33 cellular contexts compared by ENCODE assay signal in the genomic region with DNA sequence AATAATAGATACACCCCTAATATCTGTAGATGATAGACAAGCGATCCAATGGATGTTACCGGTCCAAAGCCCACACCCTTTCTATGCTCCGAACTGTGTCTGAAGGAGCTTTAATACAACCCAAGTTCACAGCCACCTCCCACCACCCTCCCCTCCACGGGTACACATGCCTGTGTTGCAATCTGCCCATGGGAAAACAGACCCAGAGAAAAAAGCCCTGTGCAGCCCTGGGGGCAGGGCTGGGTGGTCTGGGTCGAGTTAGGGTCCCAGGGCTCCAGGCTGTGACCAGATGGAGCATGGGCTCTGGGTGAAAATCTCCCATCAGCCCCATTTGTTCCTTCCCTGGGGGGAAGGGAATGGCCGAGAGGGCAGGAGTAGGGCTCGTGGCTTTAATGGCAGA.
DNase-seq lines count a peak whose midpoint lies in the region; ATAC-seq, FAIRE-seq and TF ChIP-seq lines count a peak whose summit lies in the region.
"Had no signal": no experiment of that assay in that cellular context is flagged by ENCODE, and none has a peak within 500 bp of the region (broad histone marks: within the 10 kb centered on the region; RNA-seq: fewer than 3 reads in every experiment).

No MANE protein-coding gene starts in this region.

- no peak for TF ChIP-seq CTCF in HepG2 (CRISPR knock-in tag; IDR thresholded peaks at IDR 0.05)
- TF ChIP-seq CTCF in right lobe of liver (IDR thresholded peaks at IDR 0.05): no peak
- no peak for TF ChIP-seq CTCF in H1 (IDR thresholded peaks at IDR 0.05; ENCODE audit: control extremely low read depth in 1 of 3, insufficient read depth in 1 of 3, low read depth in 1 of 3, low read length in 3 of 3)

- no peak for TF ChIP-seq RAD21 in HepG2 (CRISPR knock-in tag; IDR thresholded peaks at IDR 0.05)
- TF ChIP-seq RAD21 in H1 (IDR thresholded peaks at IDR 0.05 in 1 of 2, conservative IDR thresholded peaks at IDR 0.05 in 1 of 2; ENCODE audit: low read depth in 2 of 2, low read length in 2 of 2): no peak

- no peak overlapping the region for H2AFZ ChIP-seq in HepG2 (ENCODE audit: low read length)
- H2AFZ ChIP-seq in H1 (ENCODE audit: low read length): no peak overlapping the region
- no peak overlapping the region for H2AFZ ChIP-seq in trophoblast cell (ENCODE audit: insufficient read depth, low read length, poor library complexity)

- H4K8ac ChIP-seq in H1 (ENCODE audit: extremely low read depth, insufficient read depth, low read length): no peak overlapping the region
- H4K8ac ChIP-seq in trophoblast cell (ENCODE audit: low read depth, low read length): no peak overlapping the region

- in situ Hi-C loops in HepG2 (cut with HindIII; ENCODE audit: extremely low pct_ligation_motif_present, low pct_unique_long_range_greater_than_20kb): no loop called here

- H4K20me1 ChIP-seq in HepG2 (ENCODE audit: insufficient read depth, low read length) (no peaks in the 10 kb centered on the region), H1 (replicated peaks in 1 of 2; ENCODE audit: control insufficient read depth in 1 of 2, insufficient read depth in 2 of 2, low read length in 2 of 2) (no peaks in the 10 kb centered on the region)
- H4K20me1 ChIP-seq: BLaER1; BLaER1 treated with 17β-estradiol and CSF1 and Interleukin-3, amounts not matched to agents 10 nM and 100 nM had no signal

- H3K23ac ChIP-seq in H1 (ENCODE audit: insufficient read length) (no peak overlapping the region), trophoblast cell (ENCODE audit: low read length) (no peak overlapping the region)

- H2BK120ac ChIP-seq in H1 (replicated peaks; ENCODE audit: low read depth, low read length) (no peak overlapping the region), trophoblast cell (ENCODE audit: insufficient read depth, low read length, poor library complexity) (no peak overlapping the region)

- POLR2A ChIA-PET in HepG2 (lab: Yijun Ruan, JAX): interaction anchor here (0.8 to 1.2 kb wide), 3 partner anchors 30 to 109 kb away, joined by 3 read pairs; no protein-coding TSS in a partner anchor
- POLR2A ChIA-PET in H1 (lab: Charles Lee; ENCODE audit: partially characterized antibody): no interaction called here

- H3K27ac ChIP-seq in HepG2 (ENCODE audit: extremely low read length, insufficient read depth, low read length) (no peak overlapping the region), right lobe of liver (no peak overlapping the region), H1 (ENCODE audit: low read depth, low read length) (no peak overlapping the region), trophoblast cell (ENCODE audit: low read depth, low read length) (no peak overlapping the region)
- H3K27ac ChIP-seq: 22Rv1; A549; BLaER1; BLaER1 treated with 17β-estradiol and CSF1 and Interleukin-3, amounts not matched to agents 10 nM and 100 nM; C4-2B had no signal

- H3K79me2 ChIP-seq in HepG2 (ENCODE audit: insufficient read depth, low read length): no peaks in the 10 kb centered on the region
- H3K79me2 ChIP-seq in H1 (ENCODE audit: control insufficient read depth in 1 of 2, insufficient read depth in 2 of 2, low read length in 2 of 2): no peaks in the 10 kb centered on the region
- peaks cover 2% of the 10 kb centered on the region for H3K79me2 ChIP-seq in trophoblast cell (ENCODE audit: control insufficient read depth, insufficient read depth, low read length, poor library complexity)

- no peak overlapping the region for H3K18ac ChIP-seq in H1 (ENCODE audit: extremely low read depth, low read length)
- no peak overlapping the region for H3K18ac ChIP-seq in trophoblast cell (ENCODE audit: low read length)

- H2BK12ac ChIP-seq in H1 (ENCODE audit: low read depth, low read length): 0 out of 2 replicates have a peak overlapping the region, but pooled peaks have one; percentile 12
- H2BK12ac ChIP-seq in trophoblast cell (ENCODE audit: low read length): peak overlapping the region; percentile 2

- H2BK15ac ChIP-seq in H1 (ENCODE audit: low read length): no peak overlapping the region

- H3K36me3 ChIP-seq in HepG2 (replicated peaks in 1 of 2; ENCODE audit: control insufficient read depth in 1 of 2, insufficient read depth in 2 of 2, low read length in 2 of 2) (no peaks in the 10 kb centered on the region), right lobe of liver (no peaks in the 10 kb centered on the region), H1 (ENCODE audit: control insufficient read depth in 2 of 4, insufficient read depth in 4 of 4, low read length in 3 of 4) (no peaks in the 10 kb centered on the region), trophoblast cell (ENCODE audit: control insufficient read depth in 1 of 2, insufficient read depth in 2 of 2, low read length in 2 of 2) (no peaks in the 10 kb centered on the region)
- H3K36me3 ChIP-seq: BE2C; BLaER1; BLaER1 treated with 17β-estradiol and CSF1 and Interleukin-3, amounts not matched to agents 10 nM and 100 nM had no signal

- H2AK5ac ChIP-seq in H1 (ENCODE audit: low read depth, low read length) (no peak overlapping the region), trophoblast cell (ENCODE audit: low read length) (no peak overlapping the region)

- no peak overlapping the region for H3K4ac ChIP-seq in H1 (replicated peaks; ENCODE audit: insufficient read length, low read depth, low read length)
- H3K4ac ChIP-seq in trophoblast cell (ENCODE audit: low read depth, low read length): no peak overlapping the region

- ATAC-seq in HepG2 (peak; percentile 44), right lobe of liver (no peak)
- ATAC-seq: A549; CD8-positive, alpha-beta T cell had no signal

- intact Hi-C loops in HepG2 (cut with micrococcal nuclease; ENCODE audit: unreplicated experiment): no loop called here
- intact Hi-C loops in right lobe of liver (cut with DNase I): no loop called here

- FAIRE-seq in HepG2 (lab: Jason Lieb, UNC): peak; percentile 4
- FAIRE-seq in H1 (lab: Jason Lieb, UNC): no peak
- FAIRE-seq: A204.1, A549, D721Med had no signal

- no peak overlapping the region for H3K4me3 ChIP-seq in HepG2 (replicated peaks in 1 of 3; ENCODE audit: insufficient read depth in 1 of 3, low read depth in 2 of 3, low read length in 3 of 3)
- no peak overlapping the region for H3K4me3 ChIP-seq in right lobe of liver
- no peak overlapping the region for H3K4me3 ChIP-seq in H1 (ENCODE audit: extremely low read depth in 1 of 4, insufficient read depth in 2 of 4, low read depth in 3 of 4, low read length in 4 of 4)
- no peak overlapping the region for H3K4me3 ChIP-seq in trophoblast cell (ENCODE audit: low read depth, low read length)
- H3K4me3 ChIP-seq: A549; BLaER1; BLaER1 treated with 17β-estradiol and CSF1 and Interleukin-3, amounts not matched to agents 10 nM and 100 nM had no signal

- H3K9me3 ChIP-seq in HepG2 (ENCODE audit: low read length) (no peaks in the 10 kb centered on the region), right lobe of liver (no peaks in the 10 kb centered on the region), H1 (ENCODE audit: insufficient read depth in 2 of 2, low read depth in 1 of 2, low read length in 1 of 2) (no peaks in the 10 kb centered on the region), trophoblast cell (ENCODE audit: insufficient read depth, low read depth, low read length) (peaks cover 2% of the 10 kb centered on the region)
- H3K9me3 ChIP-seq: A549, BE2C, Caco-2 had no signal

- no TSS peak for BruUV-seq in HepG2 (replicated peaks; lab: Mats Ljungman, UMichigan)

- WGBS in HepG2 (ENCODE audit: low lambda C conversion rate): 40% methylated on average over 7 of the region's 7 CpGs
- 53% methylated on average over 7 of the region's 7 CpGs for WGBS in right lobe of liver (ENCODE audit: insufficient coverage, low coverage, low lambda C conversion rate, missing lambda C conversion rate)
- WGBS in H1 (ENCODE audit: extremely low coverage in 1 of 2, insufficient coverage in 1 of 2, insufficient read length in 1 of 2, insufficient replicate concordance in 2 of 2, low coverage in 1 of 2, low lambda C conversion rate in 2 of 2, missing lambda C conversion rate in 1 of 2), 2 experiments: 85% methylated on average over 7 of the region's 7 CpGs; no CpG with 5 or more reads in 1 of the 2 experiments
- no CpG with 5 or more reads among the region's 7 CpGs for WGBS in trophoblast cell (ENCODE audit: extremely low coverage, insufficient coverage, insufficient read length)

- H3K9ac ChIP-seq in HepG2 (ENCODE audit: insufficient read depth, low read depth, low read length): no peak overlapping the region
- H3K9ac ChIP-seq in H1 (replicated peaks in 1 of 4; ENCODE audit: extremely low read depth in 1 of 4, low read depth in 3 of 4, low read length in 3 of 4): no peak overlapping the region
- no peak overlapping the region for H3K9ac ChIP-seq in trophoblast cell (ENCODE audit: low read length)
- H3K9ac ChIP-seq: BLaER1; BLaER1 treated with 17β-estradiol and CSF1 and Interleukin-3, amounts not matched to agents 10 nM and 100 nM had no signal

- no peak for TF ChIP-seq POLR2A in HepG2 (IDR thresholded peaks at IDR 0.05; ENCODE audit: insufficient read depth in 1 of 2, low read depth in 2 of 2, low read length in 2 of 2)
- TF ChIP-seq POLR2A in right lobe of liver (IDR thresholded peaks at IDR 0.05): no peak
- no peak for TF ChIP-seq POLR2A in H1 (IDR thresholded peaks at IDR 0.05; ENCODE audit: control extremely low read depth in 1 of 2, low read depth in 2 of 2, low read length in 2 of 2)

- H3K79me1 ChIP-seq in H1 (ENCODE audit: low read depth, low read length): no peaks in the 10 kb centered on the region; the same call in 1 of the 2 replicates
- H3K79me1 ChIP-seq in trophoblast cell (ENCODE audit: low read length): peaks cover 24% of the 10 kb centered on the region

- H2BK5ac ChIP-seq in H1 (ENCODE audit: low read depth, low read length): no peak overlapping the region
- H2BK5ac ChIP-seq in trophoblast cell (ENCODE audit: low read depth, low read length, poor library complexity): no peak overlapping the region

- H3K4me2 ChIP-seq in HepG2 (ENCODE audit: low read depth, low read length) (peak overlapping the region; percentile 18; the same call in 1 of the 2 replicates), H1 (ENCODE audit: insufficient read depth in 1 of 2, low read depth in 2 of 2, low read length in 2 of 2) (no peak overlapping the region), trophoblast cell (ENCODE audit: low read length) (no peak overlapping the region)
- H3K4me2 ChIP-seq: A549; BLaER1; BLaER1 treated with 17β-estradiol and CSF1 and Interleukin-3, amounts not matched to agents 10 nM and 100 nM had no signal

- H3K4me1 ChIP-seq in HepG2 (ENCODE audit: insufficient read depth, low read length) (peaks cover 34% of the 10 kb centered on the region), right lobe of liver (no peaks in the 10 kb centered on the region), H1 (replicated peaks in 1 of 4; ENCODE audit: control insufficient read depth in 3 of 4, insufficient read depth in 4 of 4, low read length in 3 of 4) (peaks cover 2 to 10% (median 4%) of the 10 kb centered on the region in 4 experiments; a peak in 6 of 7 replicates), trophoblast cell (ENCODE audit: control insufficient read depth in 1 of 2, insufficient read depth in 2 of 2, low read length in 2 of 2) (peaks cover 21 to 26% of the 10 kb centered on the region in 2 experiments)
- H3K4me1 ChIP-seq: A549, BE2C had no signal

- H3K56ac ChIP-seq in H1 (replicated peaks; ENCODE audit: insufficient read length, low read depth, low read length): no peak overlapping the region

- CTCF ChIA-PET in HepG2 (lab: Yijun Ruan, JAX; ENCODE audit: low intra/inter-chr PET ratio, low total read pairs) (no interaction called here), H1 (lab: Charles Lee; ENCODE audit: partially characterized antibody) (interaction anchor here (0.5 kb wide), 1 partner anchor 15 kb away, joined by 3 read pairs; no protein-coding TSS in a partner anchor)

- H3K23me2 ChIP-seq in H1 (ENCODE audit: low read depth, low read length): no peaks in the 10 kb centered on the region

- no peak for DNase-seq in HepG2 (ENCODE audit: low spot score)
- no peak for DNase-seq in right lobe of liver
- no peak for DNase-seq in H1 (ENCODE audit: low read depth in 1 of 2, low spot score in 2 of 2)
- no peak for DNase-seq in trophoblast cell
- DNase-seq in SW480 (ENCODE audit: low spot score): no peak
- no peak for DNase-seq in NCI-H1417 (lab: John Stamatoyannopoulos, UW)
- DNase-seq: 8988T; ACHN; AML-193; BE2C; C1 segment of cervical spinal cord; Caco-2; Calu3; CD4-positive, alpha-beta memory T cell; CD4-positive, alpha-beta T cell; CD4-positive, CD25-positive, alpha-beta regulatory T cell; CD8-positive, alpha-beta memory T cell; CD8-positive, alpha-beta T cell; COR-L47; DMS 273 treated with DMSO at 0.1 percent for 48 hours; DMS153; DMS53; DMS79; DMS79 treated with DMSO at 0.1 percent for 48 hours; DND-41; EL had no signal

- H3K27me3 ChIP-seq in HepG2 (ENCODE audit: control insufficient read depth in 1 of 2, insufficient read depth in 2 of 2, low read length in 2 of 2) (0 out of 5 replicates have a peak, but pooled peaks cover 0 to 5% of the 10 kb centered on the region in 2 experiments), right lobe of liver (no peaks in the 10 kb centered on the region), H1 (replicated peaks in 1 of 4; ENCODE audit: control insufficient read depth in 3 of 4, extremely low read depth in 1 of 4, insufficient read depth in 3 of 4, low read length in 3 of 4) (no peaks in the 10 kb centered on the region), trophoblast cell (ENCODE audit: insufficient read depth, low read length) (no peaks in the 10 kb centered on the region)
- H3K27me3 ChIP-seq: BLaER1; BLaER1 treated with 17β-estradiol and CSF1 and Interleukin-3, amounts not matched to agents 10 nM and 100 nM had no signal

- H4K5ac ChIP-seq in H1 (ENCODE audit: insufficient read length, low read depth, low read length): no peak overlapping the region

- H3K14ac ChIP-seq in H1 (ENCODE audit: insufficient read length) (no peak overlapping the region), trophoblast cell (ENCODE audit: low read length) (no peak overlapping the region)

- no peak overlapping the region for H4K91ac ChIP-seq in H1 (replicated peaks; ENCODE audit: insufficient read length, low read length)
- H4K91ac ChIP-seq in trophoblast cell (ENCODE audit: low read depth, low read length): no peak overlapping the region

- TF ChIP-seq EP300 in HepG2 (IDR thresholded peaks at IDR 0.05; ENCODE audit: low read depth in 2 of 2, low read length in 2 of 2) (no peak), HepG2 (CRISPR knock-in tag; IDR thresholded peaks at IDR 0.05; ENCODE audit: borderline replicate concordance) (no peak), H1 (IDR thresholded peaks at IDR 0.05; ENCODE audit: borderline replicate concordance in 1 of 2, low read depth in 2 of 2, low read length in 2 of 2) (no peak)

- no peak overlapping the region for H2BK20ac ChIP-seq in H1 (ENCODE audit: low read length)

- H4K12ac ChIP-seq in trophoblast cell (ENCODE audit: low read depth, low read length): no peak overlapping the region
